8 cellular contexts compared by ENCODE assay signal in genomic region chr10:102502029-102502336, GRCh38. TPM values are rescaled to one million over a fixed set of nuclear protein-coding genes. Genes with fewer than 3 reads are reported as not detected.
DNase-seq lines count a peak whose midpoint lies in the region; ATAC-seq and TF ChIP-seq lines count a peak whose summit lies in the region.

No MANE protein-coding gene starts in this region.

- H3K4me3 ChIP-seq in AG04450 (ENCODE audit: low read depth, low read length) (peak overlapping the region; percentile 98), WERI-Rb-1 (ENCODE audit: low read depth, low read length) (peak overlapping the region; percentile 82), smooth muscle cell (peak overlapping the region; percentile 83)

- CTCF ChIA-PET in AG04450 (lab: Charles Lee), result interaction anchor here (1.0 to 4.0 kb wide), 10 partner anchors 16 to 102 kb away, joined by 3 to 120 read pairs (median 4); no protein-coding TSS in a partner anchor

- H3K27ac ChIP-seq in AG04450 (ENCODE audit: low read depth, low read length), result peak overlapping the region; percentile 25
- H3K27ac ChIP-seq in WERI-Rb-1, result peak overlapping the region; percentile 85
- peak overlapping the region; percentile 72 for H3K27ac ChIP-seq in smooth muscle cell (ENCODE audit: low read depth)

- peak overlapping the region; percentile 97 for H2AFZ ChIP-seq in smooth muscle cell (ENCODE audit: low read depth)

- peak overlapping the region; percentile 90 for H3K9ac ChIP-seq in smooth muscle cell (ENCODE audit: low read depth)

- TF ChIP-seq CTCF in AG04450 (IDR thresholded peaks at IDR 0.05; ENCODE audit: low read depth, low read length), result no peak
- TF ChIP-seq CTCF in WERI-Rb-1 (IDR thresholded peaks at IDR 0.05; ENCODE audit: low read depth, low read length), result no peak
- TF ChIP-seq CTCF in smooth muscle cell (IDR thresholded peaks at IDR 0.05; ENCODE audit: borderline replicate concordance, insufficient read depth, poor library complexity, severe bottlenecking), result no peak

- H3K27me3 ChIP-seq in AG04450 (ENCODE audit: control insufficient read depth, insufficient read depth, low read length) (no peaks in the 10 kb centered on the region), WERI-Rb-1 (ENCODE audit: insufficient read depth, low read depth, severe bottlenecking) (no peaks in the 10 kb centered on the region), smooth muscle cell (ENCODE audit: low read depth) (no peaks in the 10 kb centered on the region)

- peaks cover 78% of the 10 kb centered on the region for H3K79me2 ChIP-seq in smooth muscle cell (ENCODE audit: low read depth)

- H4K20me1 ChIP-seq in smooth muscle cell (ENCODE audit: low read depth), result peaks cover 73% of the 10 kb centered on the region

- ATAC-seq in GM18907 (IDR thresholded peaks at IDR 0.05; ENCODE audit: unreplicated experiment) (peak; percentile 78), HG03139 (IDR thresholded peaks at IDR 0.05; ENCODE audit: unreplicated experiment) (peak; percentile 65)

- 2% methylated on average over 19 of the region's 19 CpGs for WGBS in smooth muscle cell (ENCODE audit: low lambda C conversion rate)

- DNase-seq in AG04450 (ENCODE audit: low read depth, low spot score) (peak; percentile 99), NCI-H2196 treated with DMSO at 0.1 percent for 48 hours (lab: John Stamatoyannopoulos, UW; ENCODE audit: unreplicated experiment) (peak; percentile 81), WERI-Rb-1 (peak; percentile 99), iPS-NIHi7 (ENCODE audit: extremely low spot score) (peak; percentile 99), smooth muscle cell (lab: John Stamatoyannopoulos, UW; ENCODE audit: unreplicated experiment) (peak; percentile 96)
- peak; percentile 99 for DNase-seq in central memory CD4-positive, alpha-beta T cell

- POLR2A ChIA-PET in AG04450 (lab: Yijun Ruan, JAX), result interaction anchor here (0.6 to 3.1 kb wide), 3 partner anchors 77 to 332 kb away, joined by 3 to 12 read pairs (median 6); no protein-coding TSS in a partner anchor

- peak overlapping the region; percentile 89 for H3K4me2 ChIP-seq in smooth muscle cell

- no peaks in the 10 kb centered on the region; the same call in 1 of the 2 replicates for H3K9me3 ChIP-seq in AG04450 (ENCODE audit: control insufficient read depth, insufficient read depth, low read length)
- H3K9me3 ChIP-seq in WERI-Rb-1 (ENCODE audit: severe bottlenecking), result no peaks in the 10 kb centered on the region
- H3K9me3 ChIP-seq in smooth muscle cell (replicated peaks; ENCODE audit: low read depth), result no peaks in the 10 kb centered on the region

- H3K36me3 ChIP-seq in WERI-Rb-1 (peaks cover 22% of the 10 kb centered on the region), smooth muscle cell (ENCODE audit: low read depth) (no peaks in the 10 kb centered on the region)

- peaks cover 5% of the 10 kb centered on the region for H3F3A ChIP-seq in smooth muscle cell (ENCODE audit: low read depth)

- peaks cover 15% of the 10 kb centered on the region for H3K4me1 ChIP-seq in smooth muscle cell (ENCODE audit: low read depth)

RNA-seq across cellular contexts. Expression of gene ACTR1A, which starts 0.5 kb away (rescaled TPM):
- polyA plus RNA-seq in AG04450 (2011; rRNA removed) (164 and 192 TPM in 2 replicates), smooth muscle cell (115 and 149 TPM in 2 replicates)
- polyA minus RNA-seq in AG04450 (2011; rRNA and poly(A)+ RNA removed), result 219 and 281 TPM in 2 replicates
- total RNA-seq in smooth muscle cell, result 144 and 146 TPM in 2 replicates

RNA-seq across cellular contexts. Expression of gene SUFU, which starts 1.8 kb away (rescaled TPM):
- polyA plus RNA-seq in AG04450 (2011; rRNA removed) (11.0 and 13.2 TPM in 2 replicates), smooth muscle cell (17.2 and 17.3 TPM in 2 replicates)
- 18.2 and 23.7 TPM in 2 replicates for polyA minus RNA-seq in AG04450 (2011; rRNA and poly(A)+ RNA removed)
- total RNA-seq in smooth muscle cell, result 8.5 and 8.9 TPM in 2 replicates

RNA-seq across cellular contexts. Expression of gene C10orf95, which starts 50.6 kb away (rescaled TPM):
- polyA plus RNA-seq in AG04450 (2011; rRNA removed) (0.06 TPM in 1 of 2 replicates, not detected in the other), smooth muscle cell (0.62 and 0.80 TPM in 2 replicates)
- not detected in 2 replicates for polyA minus RNA-seq in AG04450 (2011; rRNA and poly(A)+ RNA removed)
- total RNA-seq in smooth muscle cell, result 0.09 TPM in 1 of 2 replicates, not detected in the other

Comparison
In these comparisons a context has a peak if more than half of its experiments do, and no peak if none do; other contexts are left out.
1. Peak in every context shown above with its lines: DNase-seq, ATAC-seq, H3K4me3 ChIP-seq and H3K27ac ChIP-seq.
2. H3K27ac ChIP-seq: peak in every context shown above with its lines; median percentile 85 in WERI-Rb-1; 72 in smooth muscle cell; 25 in AG04450.